Comparison of ENCODE assay signal across 1 cellular context in genomic region chr13:100514788-100515409, GRCh38.
A peak's percentile ranks its signal among the peaks of the same experiment; 100 is the strongest.
TF ChIP-seq lines count a peak whose summit lies in the region.

No MANE protein-coding gene starts in this region.

TF ChIP-seq in HepG2, 621 proteins besides CTCF, POLR2A, EP300 and RAD21 (continued from another document):
- TF ChIP-seq ZNF609 (CRISPR knock-in tag; IDR thresholded peaks at IDR 0.05; ENCODE audit: borderline replicate concordance), result no peak
- TF ChIP-seq CEBPB (IDR thresholded peaks at IDR 0.05; ENCODE audit: borderline replicate concordance, low read depth, low read length), result no peak
- 0 out of 2 replicates have a peak, but pooled peaks have one; percentile 24 for TF ChIP-seq KDM2A (CRISPR knock-in tag; IDR thresholded peaks at IDR 0.05; ENCODE audit: borderline replicate concordance, low read depth)
- no peak for TF ChIP-seq ZFX (CRISPR knock-in tag; IDR thresholded peaks at IDR 0.05; ENCODE audit: low read depth)
- TF ChIP-seq ZNF564 (CRISPR knock-in tag; IDR thresholded peaks at IDR 0.05), result no peak
- no peak for TF ChIP-seq TRIM24 (CRISPR knock-in tag; IDR thresholded peaks at IDR 0.05)
- TF ChIP-seq FOSL2 (CRISPR knock-in tag; IDR thresholded peaks at IDR 0.05), result no peak
- no peak for TF ChIP-seq ATF6 (CRISPR knock-in tag; conservative IDR thresholded peaks at IDR 0.05)
- TF ChIP-seq ATF5 (CRISPR knock-in tag; IDR thresholded peaks at IDR 0.05; ENCODE audit: low read depth), result no peak
- TF ChIP-seq NR2F6 (IDR thresholded peaks at IDR 0.05), result no peak
- 0 out of 2 replicates have a peak, but pooled peaks have one; percentile 10 for TF ChIP-seq NR2F6 (CRISPR knock-in tag; IDR thresholded peaks at IDR 0.05)
- 0 out of 2 replicates have a peak, but pooled peaks have one; percentile 34 for TF ChIP-seq ELF3 (CRISPR knock-in tag; IDR thresholded peaks at IDR 0.05)
- 0 out of 2 replicates have a peak, but pooled peaks have one; percentile 42 for TF ChIP-seq KDM3A (CRISPR knock-in tag; IDR thresholded peaks at IDR 0.05; ENCODE audit: low read depth)
- no peak for TF ChIP-seq ZNF775 (CRISPR knock-in tag; IDR thresholded peaks at IDR 0.05; ENCODE audit: borderline replicate concordance)
- no peak for TF ChIP-seq ZBTB26 (CRISPR knock-in tag; IDR thresholded peaks at IDR 0.05; ENCODE audit: borderline replicate concordance)
- no peak for TF ChIP-seq HOXA3 (CRISPR knock-in tag; IDR thresholded peaks at IDR 0.05)
- TF ChIP-seq KMT2A (CRISPR knock-in tag; IDR thresholded peaks at IDR 0.05), result no peak
- no peak for TF ChIP-seq ZNF710 (CRISPR knock-in tag; IDR thresholded peaks at IDR 0.05; ENCODE audit: borderline replicate concordance)
- no peak for TF ChIP-seq ZNF234 (CRISPR knock-in tag; conservative IDR thresholded peaks at IDR 0.05)
- peak; percentile 14; the same call in 1 of the 2 replicates for TF ChIP-seq RXRB (CRISPR knock-in tag; IDR thresholded peaks at IDR 0.05; ENCODE audit: borderline replicate concordance)
- TF ChIP-seq SALL1 (CRISPR knock-in tag; IDR thresholded peaks at IDR 0.05), result peak; percentile 29; the same call in 1 of the 2 replicates
- TF ChIP-seq ZNF160 (CRISPR knock-in tag; IDR thresholded peaks at IDR 0.05), result no peak
- no peak for TF ChIP-seq PATZ1 (CRISPR knock-in tag; IDR thresholded peaks at IDR 0.05)
- TF ChIP-seq ZNF350 (CRISPR knock-in tag; IDR thresholded peaks at IDR 0.05; ENCODE audit: borderline replicate concordance, low read depth), result no peak
